8 cellular contexts compared by ENCODE assay signal in genomic region chr13:112767506-112768471, GRCh38.
DNase-seq lines count a peak whose midpoint lies in the region; ATAC-seq and TF ChIP-seq lines count a peak whose summit lies in the region.

No MANE protein-coding gene starts in this region.

- no peak overlapping the region for H3K4me2 ChIP-seq in SK-N-SH

- no peaks in the 10 kb centered on the region for H3F3A ChIP-seq in SK-N-SH (replicated peaks; ENCODE audit: insufficient read depth)

- no peaks in the 10 kb centered on the region for H3K79me2 ChIP-seq in SK-N-SH (ENCODE audit: insufficient read depth)

- H3K9me3 Mint-ChIP-seq in activated naive CD4-positive, alpha-beta T cell treated with anti-CD3 and anti-CD28 coated beads, Interleukin-2, amount 50 U/mL, for 24 hours, result no peaks in the 10 kb centered on the region
- peaks cover 2% of the 10 kb centered on the region for H3K9me3 Mint-ChIP-seq in activated CD4-positive, alpha-beta memory T cell treated with anti-CD3 and anti-CD28 coated beads, Interleukin-2, amount 10 ng/mL, durations not matched to agents 7 days and 5 days
- H3K9me3 Mint-ChIP-seq in stimulated activated naive B cell treated with anti-CD40 and anti-IgM and Interleukin-4, amounts not matched to agents 10 μg/mL and 1 μg/mL and 100 μg/mL, for 72 hours, result no peaks in the 10 kb centered on the region

- no peaks in the 10 kb centered on the region for H3K27me3 Mint-ChIP-seq in activated naive CD4-positive, alpha-beta T cell treated with anti-CD3 and anti-CD28 coated beads, Interleukin-2, amount 50 U/mL, for 24 hours
- no peaks in the 10 kb centered on the region for H3K27me3 Mint-ChIP-seq in activated CD4-positive, alpha-beta memory T cell treated with anti-CD3 and anti-CD28 coated beads, Interleukin-2, amount 10 ng/mL, durations not matched to agents 7 days and 5 days
- no peaks in the 10 kb centered on the region for H3K27me3 Mint-ChIP-seq in stimulated activated naive B cell treated with anti-CD40 and anti-IgM and Interleukin-4, amounts not matched to agents 10 μg/mL and 1 μg/mL and 100 μg/mL, for 72 hours

- peak overlapping the region; percentile 47 for H3K4me3 Mint-ChIP-seq in activated naive CD4-positive, alpha-beta T cell treated with anti-CD3 and anti-CD28 coated beads, Interleukin-2, amount 50 U/mL, for 24 hours
- no peak overlapping the region for H3K4me3 Mint-ChIP-seq in activated CD4-positive, alpha-beta memory T cell treated with anti-CD3 and anti-CD28 coated beads, Interleukin-2, amount 10 ng/mL, durations not matched to agents 7 days and 5 days
- H3K4me3 Mint-ChIP-seq in stimulated activated naive B cell treated with anti-CD40 and anti-IgM and Interleukin-4, amounts not matched to agents 10 μg/mL and 1 μg/mL and 100 μg/mL, for 72 hours, result peak overlapping the region; percentile 66 to 72

- H4K20me1 ChIP-seq in SK-N-SH (ENCODE audit: insufficient read depth), result no peaks in the 10 kb centered on the region

- TF ChIP-seq EP300 in SK-N-SH (IDR thresholded peaks at IDR 0.05; ENCODE audit: borderline replicate concordance in 1 of 2, low read depth in 1 of 2, low read length in 1 of 2), result no peak

- peaks cover 0 to 8% of the 10 kb centered on the region in 2 experiments; a peak in 1 of 4 replicates for H3K4me1 ChIP-seq in SK-N-SH (ENCODE audit: control insufficient read depth in 1 of 2, insufficient read depth in 2 of 2, low read depth in 1 of 2, low read length in 1 of 2)

- DNase-seq in activated naive CD4-positive, alpha-beta T cell treated with Interleukin-2 at 50 U/mL for 16 hours, result no peak
- no peak for DNase-seq in activated CD4-positive, alpha-beta memory T cell treated with anti-CD3 and anti-CD28 coated beads, Interleukin-2, amount 10 ng/mL, durations not matched to agents 7 days and 5 days
- peak; percentile 9 for DNase-seq in stimulated activated naive B cell treated with anti-CD40 and anti-IgM and Interleukin-4, amounts not matched to agents 10 μg/mL and 1 μg/mL and 100 μg/mL, for 72 hours
- DNase-seq in SK-N-SH (no peak), DMS114 treated with DMSO at 0.1 percent for 48 hours (lab: John Stamatoyannopoulos, UW; ENCODE audit: unreplicated experiment) (no peak), COLO668 (lab: John Stamatoyannopoulos, UW; ENCODE audit: unreplicated experiment) (no peak)

- no peak overlapping the region for H2AFZ ChIP-seq in SK-N-SH (ENCODE audit: low read depth)

- H3K36me3 Mint-ChIP-seq in activated naive CD4-positive, alpha-beta T cell treated with anti-CD3 and anti-CD28 coated beads, Interleukin-2, amount 50 U/mL, for 24 hours, result peaks cover 5% of the 10 kb centered on the region
- peaks cover 3% of the 10 kb centered on the region for H3K36me3 Mint-ChIP-seq in activated CD4-positive, alpha-beta memory T cell treated with anti-CD3 and anti-CD28 coated beads, Interleukin-2, amount 10 ng/mL, durations not matched to agents 7 days and 5 days (ENCODE audit: low read depth)
- peaks cover 12 to 25% of the 10 kb centered on the region in 2 donors for H3K36me3 Mint-ChIP-seq in stimulated activated naive B cell treated with anti-CD40 and anti-IgM and Interleukin-4, amounts not matched to agents 10 μg/mL and 1 μg/mL and 100 μg/mL, for 72 hours

- ATAC-seq in HG02852 (IDR thresholded peaks at IDR 0.05; ENCODE audit: unreplicated experiment), result peak; percentile 75
- ATAC-seq in stimulated activated naive B cell treated with anti-CD40 and anti-IgM and Interleukin-4, amounts not matched to agents 10 μg/mL and 1 μg/mL and 100 μg/mL, for 72 hours (replicated peaks), result peak; percentile 86 to 87

- POLR2A ChIA-PET in activated CD4-positive, alpha-beta memory T cell treated with anti-CD3 and anti-CD28 coated beads, Interleukin-2, amount 10 ng/mL, durations not matched to agents 7 days and 5 days (lab: Charles Lee), result no interaction called here
- POLR2A ChIA-PET in SK-N-SH (lab: Yijun Ruan, JAX), result no interaction called here

- no peak overlapping the region for H3K27ac ChIP-seq in SK-N-SH (ENCODE audit: low read depth in 2 of 2, low read length in 1 of 2)

- H3K9me3 ChIP-seq in SK-N-SH, result no peaks in the 10 kb centered on the region

- CTCF ChIA-PET in activated CD4-positive, alpha-beta memory T cell treated with anti-CD3 and anti-CD28 coated beads, Interleukin-2, amount 10 ng/mL, durations not matched to agents 7 days and 5 days (lab: Charles Lee), result no interaction called here
- CTCF ChIA-PET in SK-N-SH (lab: Yijun Ruan, JAX), result no interaction called here

- H3K27me3 ChIP-seq in SK-N-SH (ENCODE audit: insufficient read depth), result no peaks in the 10 kb centered on the region

- TF ChIP-seq RAD21 in SK-N-SH (IDR thresholded peaks at IDR 0.05; ENCODE audit: low read length), result no peak

- no peak overlapping the region for H3K9ac ChIP-seq in SK-N-SH

- H3K4me1 Mint-ChIP-seq in activated naive CD4-positive, alpha-beta T cell treated with anti-CD3 and anti-CD28 coated beads, Interleukin-2, amount 50 U/mL, for 24 hours, result peaks cover 30% of the 10 kb centered on the region
- peaks cover 19% of the 10 kb centered on the region for H3K4me1 Mint-ChIP-seq in activated CD4-positive, alpha-beta memory T cell treated with anti-CD3 and anti-CD28 coated beads, Interleukin-2, amount 10 ng/mL, durations not matched to agents 7 days and 5 days
- H3K4me1 Mint-ChIP-seq in stimulated activated naive B cell treated with anti-CD40 and anti-IgM and Interleukin-4, amounts not matched to agents 10 μg/mL and 1 μg/mL and 100 μg/mL, for 72 hours, result peaks cover 21 to 25% of the 10 kb centered on the region in 2 donors

- no peaks in the 10 kb centered on the region for H3K9me2 ChIP-seq in SK-N-SH

- no peaks in the 10 kb centered on the region for H3K36me3 ChIP-seq in SK-N-SH (replicated peaks in 1 of 2; ENCODE audit: control insufficient read depth in 1 of 2, insufficient read depth in 2 of 2, low read length in 1 of 2)

- peak overlapping the region; percentile 65 for H3K27ac Mint-ChIP-seq in activated naive CD4-positive, alpha-beta T cell treated with anti-CD3 and anti-CD28 coated beads, Interleukin-2, amount 50 U/mL, for 24 hours
- H3K27ac Mint-ChIP-seq in activated CD4-positive, alpha-beta memory T cell treated with anti-CD3 and anti-CD28 coated beads, Interleukin-2, amount 10 ng/mL, durations not matched to agents 7 days and 5 days, result peak overlapping the region; percentile 9
- peak overlapping the region; percentile 94 for H3K27ac Mint-ChIP-seq in stimulated activated naive B cell treated with anti-CD40 and anti-IgM and Interleukin-4, amounts not matched to agents 10 μg/mL and 1 μg/mL and 100 μg/mL, for 72 hours

- WGBS in SK-N-SH (ENCODE audit: low lambda C conversion rate), result 94% methylated on average over 30 of the region's 34 CpGs

- no peak overlapping the region for H3K4me3 ChIP-seq in SK-N-SH (ENCODE audit: low read depth in 2 of 2, low read length in 1 of 2)

- TF ChIP-seq CTCF in SK-N-SH (IDR thresholded peaks at IDR 0.05), result no peak

TF ChIP-seq in SK-N-SH, 30 proteins besides CTCF, POLR2A, EP300 and RAD21 (continues in another document):
- TF ChIP-seq ZBTB33 (IDR thresholded peaks at IDR 0.05; ENCODE audit: borderline replicate concordance, low read depth) (no peak), FOXM1 (IDR thresholded peaks at IDR 0.05; ENCODE audit: low read depth) (no peak), RFX5 (IDR thresholded peaks at IDR 0.05; ENCODE audit: low read length) (no peak), RCOR1 (IDR thresholded peaks at IDR 0.05; ENCODE audit: low read length) (no peak), FOXJ3 (CRISPR knock-in tag; IDR thresholded peaks at IDR 0.05) (no peak), GATA2 (CRISPR knock-in tag; IDR thresholded peaks at IDR 0.05) (no peak), GABPA (IDR thresholded peaks at IDR 0.05; ENCODE audit: low read depth) (no peak), MXI1 (IDR thresholded peaks at IDR 0.05; ENCODE audit: low read depth, low read length) (no peak), YY1 (IDR thresholded peaks at IDR 0.05; ENCODE audit: low read depth) (no peak), TAF1 (IDR thresholded peaks at IDR 0.05; ENCODE audit: borderline replicate concordance, low read depth, low read length) (no peak), EZH2phosphoT487 (IDR thresholded peaks at IDR 0.05; ENCODE audit: borderline replicate concordance, low read depth) (no peak), POLR2AphosphoS5 (IDR thresholded peaks at IDR 0.05; ENCODE audit: low read depth, low read length) (no peak), JUND (IDR thresholded peaks at IDR 0.05) (no peak)
- TF ChIP-seq, protein P1, sequence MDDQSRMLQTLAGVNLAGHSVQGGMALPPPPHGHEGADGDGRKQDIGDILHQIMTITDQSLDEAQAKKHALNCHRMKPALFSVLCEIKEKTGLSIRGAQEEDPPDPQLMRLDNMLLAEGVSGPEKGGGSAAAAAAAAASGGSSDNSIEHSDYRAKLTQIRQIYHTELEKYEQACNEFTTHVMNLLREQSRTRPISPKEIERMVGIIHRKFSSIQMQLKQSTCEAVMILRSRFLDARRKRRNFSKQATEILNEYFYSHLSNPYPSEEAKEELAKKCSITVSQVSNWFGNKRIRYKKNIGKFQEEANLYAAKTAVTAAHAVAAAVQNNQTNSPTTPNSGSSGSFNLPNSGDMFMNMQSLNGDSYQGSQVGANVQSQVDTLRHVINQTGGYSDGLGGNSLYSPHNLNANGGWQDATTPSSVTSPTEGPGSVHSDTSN (IDR thresholded peaks at IDR 0.05), result no peak
- TF ChIP-seq, protein P2, sequence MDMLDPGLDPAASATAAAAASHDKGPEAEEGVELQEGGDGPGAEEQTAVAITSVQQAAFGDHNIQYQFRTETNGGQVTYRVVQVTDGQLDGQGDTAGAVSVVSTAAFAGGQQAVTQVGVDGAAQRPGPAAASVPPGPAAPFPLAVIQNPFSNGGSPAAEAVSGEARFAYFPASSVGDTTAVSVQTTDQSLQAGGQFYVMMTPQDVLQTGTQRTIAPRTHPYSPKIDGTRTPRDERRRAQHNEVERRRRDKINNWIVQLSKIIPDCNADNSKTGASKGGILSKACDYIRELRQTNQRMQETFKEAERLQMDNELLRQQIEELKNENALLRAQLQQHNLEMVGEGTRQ (IDR thresholded peaks at IDR 0.05; ENCODE audit: borderline replicate concordance, low read depth, low read length), result no peak

Comparison
In these comparisons a context has a peak if more than half of its experiments do, and no peak if none do; other contexts are left out.
1. H3K27ac Mint-ChIP-seq: peak in every context shown above with its lines; median percentile 94 in stimulated activated naive B cell treated with anti-CD40 and anti-IgM and Interleukin-4, amounts not matched to agents 10 μg/mL and 1 μg/mL and 100 μg/mL, for 72 hours; 65 in activated naive CD4-positive, alpha-beta T cell treated with anti-CD3 and anti-CD28 coated beads, Interleukin-2, amount 50 U/mL, for 24 hours; 9 in activated CD4-positive, alpha-beta memory T cell treated with anti-CD3 and anti-CD28 coated beads, Interleukin-2, amount 10 ng/mL, durations not matched to agents 7 days and 5 days.